ENCODE assay signal across 9 cellular contexts in genomic region chr15:67832965-67833503, GRCh38. TPM values are rescaled to one million over a fixed set of nuclear protein-coding genes. Genes with fewer than 3 reads are reported as not detected.
DNase-seq lines count a peak whose midpoint lies in the region; ATAC-seq, FAIRE-seq and TF ChIP-seq lines count a peak whose summit lies in the region.
"Had no signal": no experiment of that assay in that cellular context is flagged by ENCODE, and none has a peak within 500 bp of the region (broad histone marks: within the 10 kb centered on the region; RNA-seq: fewer than 3 reads in every experiment).

No MANE protein-coding gene starts in this region.

- TF ChIP-seq CTCF in PC-9 (conservative IDR thresholded peaks at IDR 0.05) (no peak), endothelial cell of umbilical vein (IDR thresholded peaks at IDR 0.05; ENCODE audit: extremely low read depth in 1 of 2, insufficient read depth in 1 of 2, low read depth in 1 of 2, low read length in 2 of 2) (no peak), progenitor cell of endocrine pancreas (IDR thresholded peaks at IDR 0.05; ENCODE audit: unreplicated experiment) (no peak)

- H4K20me1 ChIP-seq in PC-9 (ENCODE audit: insufficient read depth): no peaks in the 10 kb centered on the region
- H4K20me1 ChIP-seq in endothelial cell of umbilical vein (replicated peaks; ENCODE audit: control insufficient read depth, extremely low read depth, insufficient read depth, low read length): no peaks in the 10 kb centered on the region

- H3K9me1 ChIP-seq in endothelial cell of umbilical vein (replicated peaks; ENCODE audit: control insufficient read depth, extremely low read depth, insufficient read depth, low read length): no peaks in the 10 kb centered on the region

- H2AFZ ChIP-seq in PC-9: no peak overlapping the region
- no peak overlapping the region for H2AFZ ChIP-seq in endothelial cell of umbilical vein (ENCODE audit: low read depth, low read length)

- dilution Hi-C loops in endothelial cell of umbilical vein (cut with MboI; ENCODE audit: extremely low pct_ligation_motif_present, low sequenced_read_pairs): no loop called here

- H3K4me3 Mint-ChIP-seq in progenitor cell of endocrine pancreas (ENCODE audit: low read depth): peak overlapping the region; percentile 69

- H3K79me2 ChIP-seq in PC-9 (ENCODE audit: low read depth): no peaks in the 10 kb centered on the region
- H3K79me2 ChIP-seq in endothelial cell of umbilical vein (ENCODE audit: control insufficient read depth, insufficient read depth, low read length): no peaks in the 10 kb centered on the region

- POLR2A ChIA-PET in PC-9 (lab: Charles Lee; ENCODE audit: unreplicated experiment): no interaction called here
- POLR2A ChIA-PET in endothelial cell of umbilical vein (lab: Charles Lee): no interaction called here

- H3K27ac Mint-ChIP-seq in progenitor cell of endocrine pancreas: no peak overlapping the region

- H3K4me2 ChIP-seq in PC-9: peak overlapping the region; percentile 78
- peak overlapping the region; percentile 4 for H3K4me2 ChIP-seq in endothelial cell of umbilical vein (ENCODE audit: insufficient read depth, low read length)

- peaks cover 94% of the 10 kb centered on the region for H3K27me3 Mint-ChIP-seq in progenitor cell of endocrine pancreas

- ATAC-seq in GM19035 (IDR thresholded peaks at IDR 0.05; ENCODE audit: unreplicated experiment): no peak

- H3K4me3 ChIP-seq in PC-9 (no peak overlapping the region), endothelial cell of umbilical vein (replicated peaks in 1 of 3; ENCODE audit: insufficient read depth in 1 of 3, low read depth in 1 of 3, low read length in 3 of 3) (no peak overlapping the region)

- no peaks in the 10 kb centered on the region for H3K9me2 ChIP-seq in PC-9 (ENCODE audit: insufficient read depth)

- H3F3A ChIP-seq in PC-9 (ENCODE audit: insufficient read depth, low read depth): no peaks in the 10 kb centered on the region

- FAIRE-seq in endothelial cell of umbilical vein (lab: Jason Lieb, UNC): peak; percentile 43

- no peak overlapping the region for H3K9ac ChIP-seq in endothelial cell of umbilical vein (replicated peaks; ENCODE audit: extremely low read depth, insufficient read depth, low read length)

- no peaks in the 10 kb centered on the region for H3K36me3 Mint-ChIP-seq in progenitor cell of endocrine pancreas (ENCODE audit: insufficient read depth)

- in situ Hi-C loops in G401 (cut with HindIII; ENCODE audit: low sequenced_read_pairs): no loop called here

- H3K4me1 Mint-ChIP-seq in progenitor cell of endocrine pancreas (ENCODE audit: low read depth): peaks cover 18% of the 10 kb centered on the region

- DNase-seq in NCI-H82 (lab: John Stamatoyannopoulos, UW) (peak; percentile 37), NCI-H82 treated with DMSO at 0.1 percent for 48 hours (lab: John Stamatoyannopoulos, UW; ENCODE audit: unreplicated experiment) (no peak), PC-9 (no peak), endothelial cell of umbilical vein (ENCODE audit: low read depth, low spot score) (no peak), progenitor cell of endocrine pancreas (ENCODE audit: low spot score, unreplicated experiment) (no peak), substantia nigra (lab: John Stamatoyannopoulos, UW) (no peak), G401 (ENCODE audit: low spot score) (no peak)

- H3K36me3 ChIP-seq in PC-9 (ENCODE audit: low read depth) (no peaks in the 10 kb centered on the region), endothelial cell of umbilical vein (ENCODE audit: control insufficient read depth in 2 of 2, extremely low read depth in 1 of 2, insufficient read depth in 2 of 2, low read length in 2 of 2) (no peaks in the 10 kb centered on the region)
- H3K36me3 ChIP-seq: SJSA1 had no signal

- no peak for TF ChIP-seq POLR2A in endothelial cell of umbilical vein (IDR thresholded peaks at IDR 0.05; ENCODE audit: low read depth, low read length)

- CTCF ChIA-PET in PC-9 (lab: Charles Lee): no interaction called here
- CTCF ChIA-PET in endothelial cell of umbilical vein (lab: Charles Lee): interaction anchor here (1.1 to 3.1 kb wide), 8 partner anchors 14 to 887 kb away, joined by 3 to 36 read pairs (median 6); partner anchors contain the start of gene C15orf61

- H3K27ac ChIP-seq in PC-9 (no peak overlapping the region), endothelial cell of umbilical vein (ENCODE audit: insufficient read depth, low read depth, low read length) (no peak overlapping the region), substantia nigra (ENCODE audit: low read depth, low read length, poor library complexity, severe bottlenecking) (no peak overlapping the region)
- H3K27ac ChIP-seq: SJSA1 had no signal

- H3K27me3 ChIP-seq in PC-9 (ENCODE audit: insufficient read depth, low read depth) (no peaks in the 10 kb centered on the region; the same call in 1 of the 2 replicates), endothelial cell of umbilical vein (ENCODE audit: control insufficient read depth in 2 of 2, insufficient read depth in 2 of 2, low read length in 2 of 2) (peaks cover 79 to 92% of the 10 kb centered on the region in 2 experiments)

- H3K4me1 ChIP-seq in PC-9 (replicated peaks; ENCODE audit: insufficient read depth) (no peaks in the 10 kb centered on the region), endothelial cell of umbilical vein (ENCODE audit: control insufficient read depth, extremely low read depth, insufficient read depth, low read length) (peaks cover 32% of the 10 kb centered on the region)

- H3K9me3 ChIP-seq in PC-9 (ENCODE audit: insufficient read depth, low read depth) (no peaks in the 10 kb centered on the region), endothelial cell of umbilical vein (replicated peaks; ENCODE audit: control insufficient read depth, insufficient read depth, low read length) (no peaks in the 10 kb centered on the region)

- BruUV-seq in PC-9 (replicated peaks; lab: Mats Ljungman, UMichigan) (no TSS peak), endothelial cell of umbilical vein (replicated peaks; lab: Mats Ljungman, UMichigan) (no TSS peak)

- intact Hi-C loops in PC-9 (cut with micrococcal nuclease; ENCODE audit: unreplicated experiment) (loop anchor here (10.0 kb wide), 4 partner anchors 588 to 948 kb away; no protein-coding TSS in a partner anchor), endothelial cell of umbilical vein (cut with micrococcal nuclease) (loop anchor here (2.0 to 5.0 kb wide), 2 partner anchors 312 to 511 kb away; partner anchors contain the start of gene C15orf61)

- H3K9me3 Mint-ChIP-seq in progenitor cell of endocrine pancreas (ENCODE audit: low read depth): no peaks in the 10 kb centered on the region

TF ChIP-seq in endothelial cell of umbilical vein, 7 proteins besides CTCF, POLR2A, EP300 and RAD21:
- TF ChIP-seq MAX (IDR thresholded peaks at IDR 0.05; ENCODE audit: insufficient read depth, insufficient read length) (no peak), JUN (IDR thresholded peaks at IDR 0.05; ENCODE audit: borderline replicate concordance, insufficient read depth, insufficient read length, low read depth) (no peak), POLR2AphosphoS5 (IDR thresholded peaks at IDR 0.05; ENCODE audit: insufficient read depth, low read depth, low read length) (no peak), MYC (IDR thresholded peaks at IDR 0.05; ENCODE audit: low read depth, low read length) (no peak), GATA2 (IDR thresholded peaks at IDR 0.05; ENCODE audit: insufficient read depth, insufficient read length, low read depth, low read length) (no peak), FOS (IDR thresholded peaks at IDR 0.05; ENCODE audit: borderline replicate concordance, insufficient read depth, low read length) (no peak), EZH2 (IDR thresholded peaks at IDR 0.05; ENCODE audit: borderline replicate concordance, low read depth, low read length, severe bottlenecking) (no peak)

RNA-seq across cellular contexts. Expression of gene RNU6-1, which starts 6.8 kb away (rescaled TPM):
- total RNA-seq in PC-9 (2021) (not detected in 2 replicates), endothelial cell of umbilical vein (not detected in 2 replicates), progenitor cell of endocrine pancreas (not detected in 2 replicates)
- polyA plus RNA-seq in endothelial cell of umbilical vein: not detected in 2 replicates
- polyA plus RNA-seq in endothelial cell of umbilical vein (2011; cell fraction: cytosol; rRNA removed): not detected in 2 replicates
- not detected in 2 replicates for polyA plus RNA-seq in endothelial cell of umbilical vein (2011; cell fraction: nucleus; rRNA removed)
- polyA plus RNA-seq in endothelial cell of umbilical vein (2012): not detected in 2 replicates
- not detected in 2 replicates for polyA minus RNA-seq in endothelial cell of umbilical vein
- 1,914 TPM for polyA minus RNA-seq in endothelial cell of umbilical vein (2011; cell fraction: cytosol; rRNA and poly(A)+ RNA removed)
- polyA minus RNA-seq in endothelial cell of umbilical vein (2011; cell fraction: nucleus; rRNA and poly(A)+ RNA removed): not detected in 2 replicates
- total RNA-seq in G401 (2014; rRNA removed; shearing (Covaris generic)): not detected in 2 replicates
- total RNA-seq: SJSA1 had no signal

RNA-seq across cellular contexts. Expression of gene SKOR1, which starts 7.7 kb away (rescaled TPM):
- total RNA-seq in PC-9 (2021): 0.13 and 0.40 TPM in 2 replicates
- 0.09 and 0.15 TPM in 2 replicates for total RNA-seq in endothelial cell of umbilical vein
- 0.05 and 0.06 TPM in 2 replicates for polyA plus RNA-seq in endothelial cell of umbilical vein
- polyA plus RNA-seq in endothelial cell of umbilical vein (2011; cell fraction: cytosol; rRNA removed): 0.03 and 0.06 TPM in 2 replicates
- polyA plus RNA-seq in endothelial cell of umbilical vein (2011; cell fraction: nucleus; rRNA removed): 0.17 and 0.25 TPM in 2 replicates
- 0.07 TPM in 1 of 2 replicates, not detected in the other for polyA plus RNA-seq in endothelial cell of umbilical vein (2012)
- 0.13 and 0.15 TPM in 2 replicates for polyA minus RNA-seq in endothelial cell of umbilical vein
- 0.41 TPM for polyA minus RNA-seq in endothelial cell of umbilical vein (2011; cell fraction: cytosol; rRNA and poly(A)+ RNA removed)
- polyA minus RNA-seq in endothelial cell of umbilical vein (2011; cell fraction: nucleus; rRNA and poly(A)+ RNA removed): 0.19 and 0.58 TPM in 2 replicates
- total RNA-seq in progenitor cell of endocrine pancreas: 0.60 and 0.75 TPM in 2 replicates
- 4.9 and 7.1 TPM in 2 replicates for total RNA-seq in G401 (2014; rRNA removed; shearing (Covaris generic))
- total RNA-seq: SJSA1 had no signal
